Comparison of ENCODE assay signal across 24 cellular contexts in the genomic region with DNA sequence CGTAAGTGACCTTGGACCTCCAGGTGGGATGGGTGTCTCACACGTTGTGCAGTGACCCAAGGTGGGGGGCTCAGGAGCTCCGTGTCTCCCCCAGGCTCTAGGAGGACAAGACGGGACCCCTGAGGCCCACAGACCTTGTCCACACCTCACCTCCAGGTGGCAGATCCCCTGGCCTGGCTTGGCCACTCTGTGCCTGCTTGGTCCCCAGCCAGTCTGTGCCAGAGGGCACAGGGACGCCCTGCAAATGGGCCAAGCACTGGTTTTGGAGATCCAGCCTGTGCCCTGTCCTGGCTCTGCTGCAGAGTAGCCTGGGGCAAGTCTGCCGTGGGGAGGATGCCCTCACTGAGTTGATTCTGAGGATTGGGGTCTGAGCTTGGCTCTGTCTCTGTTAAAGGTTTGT.
"Had no signal": no experiment of that assay in that cellular context is flagged by ENCODE, and none has a peak within 500 bp of the region (broad histone marks: within the 10 kb centered on the region; RNA-seq: fewer than 3 reads in every experiment).

No MANE protein-coding gene starts in this region.

- ATAC-seq: activated CD4-positive, alpha-beta T cell treated with anti-CD3 and anti-CD28 coated beads for 36 hours; activated T-cell treated with anti-CD3 and anti-CD28 coated beads, Interleukin-2, amount 50 U/mL, for 4 hours; left lobe of liver; natural killer cell treated with Interleukin-12 subunit alpha and Interleukin-12 subunit beta and Interleukin-15 and Interleukin-18, amount 100 ng/mL, for 72 hours; stimulated activated naive CD8-positive, alpha-beta T cell treated with anti-CD3 and anti-CD28 coated beads, Interleukin-15, amount 100 ng/mL, for 72 hours had no signal

- H3K27ac Mint-ChIP-seq: activated CD4-positive, alpha-beta memory T cell treated with anti-CD3 and anti-CD28 coated beads for 36 hours; activated CD4-positive, alpha-beta T cell treated with anti-CD3 and anti-CD28 coated beads for 36 hours; activated naive CD4-positive, alpha-beta T cell treated with anti-CD3 and anti-CD28 coated beads for 36 hours; mesothelial cell of epicardium; natural killer cell treated with Interleukin-12 subunit alpha and Interleukin-12 subunit beta and Interleukin-15 and Interleukin-18, amount 100 ng/mL, for 72 hours; progenitor cell of endocrine pancreas; stimulated activated naive CD8-positive, alpha-beta T cell treated with anti-CD3 and anti-CD28 coated beads, Interleukin-15, amount 100 ng/mL, for 72 hours had no signal

- H3K27ac ChIP-seq: colonic mucosa, suprapubic skin, transverse colon, WERI-Rb-1 had no signal

- H3K27me3 Mint-ChIP-seq: activated CD4-positive, alpha-beta memory T cell treated with anti-CD3 and anti-CD28 coated beads for 36 hours; activated CD4-positive, alpha-beta T cell treated with anti-CD3 and anti-CD28 coated beads for 36 hours; brain; natural killer cell treated with Interleukin-12 subunit alpha and Interleukin-12 subunit beta and Interleukin-15 and Interleukin-18, amount 100 ng/mL, for 72 hours; progenitor cell of endocrine pancreas; stimulated activated naive CD8-positive, alpha-beta T cell treated with anti-CD3 and anti-CD28 coated beads, Interleukin-15, amount 100 ng/mL, for 72 hours had no signal

- H3K4me3 Mint-ChIP-seq: activated CD4-positive, alpha-beta memory T cell treated with anti-CD3 and anti-CD28 coated beads for 36 hours; activated CD4-positive, alpha-beta T cell treated with anti-CD3 and anti-CD28 coated beads for 36 hours; activated naive CD4-positive, alpha-beta T cell treated with anti-CD3 and anti-CD28 coated beads for 36 hours; activated T-cell treated with anti-CD3 and anti-CD28 coated beads, Interleukin-2, amount 50 U/mL, for 4 hours; brain; mesothelial cell of epicardium; natural killer cell treated with Interleukin-12 subunit alpha and Interleukin-12 subunit beta and Interleukin-15 and Interleukin-18, amount 100 ng/mL, for 72 hours; stimulated activated naive CD8-positive, alpha-beta T cell treated with anti-CD3 and anti-CD28 coated beads, Interleukin-15, amount 100 ng/mL, for 72 hours had no signal

- DNase-seq: activated CD4-positive, alpha-beta memory T cell treated with anti-CD3 and anti-CD28 coated beads for 36 hours; activated CD4-positive, alpha-beta T cell treated with anti-CD3 and anti-CD28 coated beads for 36 hours; activated naive CD4-positive, alpha-beta T cell treated with anti-CD3 and anti-CD28 coated beads for 36 hours; activated T-cell treated with anti-CD3 and anti-CD28 coated beads, Interleukin-2, amount 50 U/mL, for 4 hours; anterior cingulate cortex; caudate nucleus; colonic mucosa; erythroblast; foreskin melanocyte; hypothalamus; occipital lobe; stimulated activated CD4-positive, alpha-beta T cell treated with anti-CD3 and anti-CD28 coated beads, Interleukin-12 subunit alpha, Interleukin-12 subunit beta, amount 100 ng/mL, for 4 hours; stimulated activated CD4-positive, alpha-beta T cell treated with anti-CD3 and anti-CD28 coated beads, Interleukin-1b, Interleukin-23, amount 100 ng/mL, for 48 hours; stimulated activated CD8-positive, alpha-beta memory T cell treated with anti-CD3 and anti-CD28 coated beads, Interleukin-4, amount 100 ng/mL, for 48 hours; stimulated activated naive CD8-positive, alpha-beta T cell treated with anti-CD3 and anti-CD28 coated beads, Interleukin-15, amount 100 ng/mL, for 72 hours; transverse colon; WERI-Rb-1 had no signal

- H3K36me3 ChIP-seq: colonic mucosa, transverse colon had no signal

- H3K36me3 Mint-ChIP-seq: natural killer cell treated with Interleukin-12 subunit alpha and Interleukin-12 subunit beta and Interleukin-15 and Interleukin-18, amount 100 ng/mL, for 72 hours had no signal

- H3K9me3 Mint-ChIP-seq: activated CD4-positive, alpha-beta memory T cell treated with anti-CD3 and anti-CD28 coated beads for 36 hours; activated naive CD4-positive, alpha-beta T cell treated with anti-CD3 and anti-CD28 coated beads for 36 hours; activated T-cell treated with anti-CD3 and anti-CD28 coated beads, Interleukin-2, amount 50 U/mL, for 4 hours; brain; mesothelial cell of epicardium; natural killer cell treated with Interleukin-12 subunit alpha and Interleukin-12 subunit beta and Interleukin-15 and Interleukin-18, amount 100 ng/mL, for 72 hours; stimulated activated naive CD8-positive, alpha-beta T cell treated with anti-CD3 and anti-CD28 coated beads, Interleukin-15, amount 100 ng/mL, for 72 hours had no signal

- H3K27me3 ChIP-seq: colonic mucosa, suprapubic skin, transverse colon had no signal

- H3K4me3 ChIP-seq: colonic mucosa, lung, suprapubic skin, transverse colon had no signal

- H3K9me3 ChIP-seq: colonic mucosa, suprapubic skin, transverse colon had no signal
